Comparison of ENCODE assay signal across 9 cellular contexts in genomic region chr22:22297159-22297789, GRCh38. TPM values are rescaled to one million over a fixed set of nuclear protein-coding genes. Genes with fewer than 3 reads are reported as not detected.
A peak's percentile ranks its signal among the peaks of the same experiment; 100 is the strongest.
DNase-seq lines count a peak whose midpoint lies in the region; ATAC-seq and TF ChIP-seq lines count a peak whose summit lies in the region.
"Not testable (repeated sequence)": the region's sequence is repeated elsewhere in the genome, so short reads cannot be mapped to it uniquely, and the experiment has no call there.
"Had no signal": no experiment of that assay in that cellular context is flagged by ENCODE, and none has a peak within 500 bp of the region (broad histone marks: within the 10 kb centered on the region; RNA-seq: fewer than 3 reads in every experiment).

No MANE protein-coding gene starts in this region.

- H3K4me1 Mint-ChIP-seq in T-helper 17 cell, result peaks cover 20% of the 10 kb centered on the region

- H3K9me3 ChIP-seq in T-helper 17 cell (ENCODE audit: control insufficient read depth, low read length, poor library complexity, severe bottlenecking); esophagus squamous epithelium; left lung; parathyroid adenoma (ENCODE audit: control insufficient read depth, low read length); upper lobe of right lung: not testable (repeated sequence)

- not testable (repeated sequence) for H3K27me3 ChIP-seq in esophagus squamous epithelium; left lung; parathyroid adenoma (ENCODE audit: control insufficient read depth, insufficient read depth, low read length); upper lobe of right lung

- TF ChIP-seq POLR2A in esophagus squamous epithelium (IDR thresholded peaks at IDR 0.05), result not testable (repeated sequence)

- H3K4me2 ChIP-seq in parathyroid adenoma (ENCODE audit: low read length), result peak overlapping the region; percentile 49

- peaks cover 0 to 13% (median 0%) of the 10 kb centered on the region in 3 donors for H3K4me1 ChIP-seq in esophagus squamous epithelium
- H3K4me1 ChIP-seq in left lung, parathyroid adenoma, upper lobe of right lung: not testable (repeated sequence)

- TF ChIP-seq CTCF in LNCaP clone FGC (IDR thresholded peaks at IDR 0.05; ENCODE audit: control insufficient read depth, extremely low read depth, insufficient read depth); astrocyte of the cerebellum (IDR thresholded peaks at IDR 0.05; ENCODE audit: low read depth, low read length, missing control alignments); esophagus squamous epithelium (IDR thresholded peaks at IDR 0.05); left lung (IDR thresholded peaks at IDR 0.05); parathyroid adenoma (IDR thresholded peaks at IDR 0.05); upper lobe of right lung (IDR thresholded peaks at IDR 0.05): not testable (repeated sequence)

- peak overlapping the region; percentile 59 for H3K27ac Mint-ChIP-seq in T-helper 17 cell

- intact Hi-C loops in esophagus squamous epithelium (cut with DNase I); left lung (cut with DNase I); upper lobe of right lung (cut with DNase I): not testable (repeated sequence)

- ATAC-seq in T-helper 17 cell, left lung, upper lobe of right lung: not testable (repeated sequence)

- H3K9ac ChIP-seq in parathyroid adenoma, result peak overlapping the region; percentile 19

- DNase-seq in EL, result peak; percentile 21
- not testable (repeated sequence) for DNase-seq in LNCaP clone FGC (ENCODE audit: low read depth); astrocyte of the cerebellum (ENCODE audit: low read depth); esophagus squamous epithelium (lab: John Stamatoyannopoulos, UW)
- peak in 1 of 3 donors; percentile 21 for DNase-seq in T-helper 17 cell
- DNase-seq in left lung, result peak in 1 of 2 donors; percentile 53
- peak; percentile 66 for DNase-seq in upper lobe of right lung

- H3K36me3 Mint-ChIP-seq in T-helper 17 cell (ENCODE audit: low read depth), result not testable (repeated sequence)

- H3K27ac ChIP-seq in esophagus squamous epithelium (peak overlapping the region; percentile 85 to 93 (median 88)), left lung (peak overlapping the region; percentile 33 to 78), parathyroid adenoma (peak overlapping the region; percentile 51), upper lobe of right lung (peak overlapping the region; percentile 24)

- not testable (repeated sequence) for H3K27me3 Mint-ChIP-seq in T-helper 17 cell

- in situ Hi-C loops in astrocyte of the cerebellum (cut with HindIII; ENCODE audit: low sequenced_read_pairs), result not testable (repeated sequence)

- WGBS in esophagus squamous epithelium, 2 donors, result 0% methylated on average over 3 of the region's 28 CpGs; no CpG with 5 or more reads in 1 of the 2 donors

- H3K4me3 Mint-ChIP-seq in T-helper 17 cell, result peak overlapping the region; percentile 91

- H3K79me2 ChIP-seq in parathyroid adenoma, result not testable (repeated sequence)

- H3K4me3 ChIP-seq in LNCaP clone FGC (ENCODE audit: low read depth, low read length) (peak overlapping the region; percentile 77), astrocyte of the cerebellum (ENCODE audit: low read depth, low read length) (peak overlapping the region; percentile 68), esophagus squamous epithelium (peak overlapping the region; percentile 54 to 89 (median 80)), left lung (peak overlapping the region; percentile 62 to 80), parathyroid adenoma (ENCODE audit: low read depth, low read length) (peak overlapping the region; percentile 69), upper lobe of right lung (peak overlapping the region; percentile 95)

- peak overlapping the region; percentile 78 for H2AFZ ChIP-seq in parathyroid adenoma

- H3K36me3 ChIP-seq in esophagus squamous epithelium (peaks cover 0 to 19% (median 0%) of the 10 kb centered on the region in 3 donors), left lung (peaks cover 0 to 15% of the 10 kb centered on the region in 2 donors)
- not testable (repeated sequence) for H3K36me3 ChIP-seq in parathyroid adenoma (ENCODE audit: control insufficient read depth, insufficient read depth, low read length); upper lobe of right lung

RNA-seq across cellular contexts. Expression of gene VPREB1, which starts 52.7 kb away (rescaled TPM):
- total RNA-seq in T-helper 17 cell, result not detected
- not detected for total RNA-seq in esophagus squamous epithelium
- total RNA-seq in left lung, result not detected
- total RNA-seq in upper lobe of right lung, result not detected
- total RNA-seq: renal cortical epithelial cell had no signal

Comparison
In these comparisons a context has a peak if more than half of its experiments do, and no peak if none do; other contexts are left out.
1. H3K27ac ChIP-seq: peak in every context shown above with its lines; median percentile 88 in esophagus squamous epithelium; 56 in left lung; 51 in parathyroid adenoma; 24 in upper lobe of right lung.